Comparison of ENCODE assay signal across 14 cellular contexts in genomic region chr16:49452568-49452967, GRCh38.
A peak's percentile ranks its signal among the peaks of the same experiment; 100 is the strongest.
DNase-seq lines count a peak whose midpoint lies in the region; ATAC-seq and TF ChIP-seq lines count a peak whose summit lies in the region.
"Had no signal": no experiment of that assay in that cellular context is flagged by ENCODE, and none has a peak within 500 bp of the region (broad histone marks: within the 10 kb centered on the region; RNA-seq: fewer than 3 reads in every experiment).

No MANE protein-coding gene starts in this region.

- H3K4me1 ChIP-seq in iPS-20b (ENCODE audit: insufficient read depth, low read length) (peaks cover 6% of the 10 kb centered on the region; the same call in 1 of the 2 replicates), gastrocnemius medialis (no peaks in the 10 kb centered on the region)

- DNase-seq in activated naive CD4-positive, alpha-beta T cell treated with anti-CD3 and anti-CD28 coated beads, Interleukin-2, amount 50 U/mL, for 72 hours (ENCODE audit: low spot score in 2 of 2), result no peak
- DNase-seq in NCI-H146 treated with DMSO at 0.1 percent for 48 hours (lab: John Stamatoyannopoulos, UW; ENCODE audit: unreplicated experiment) (peak; percentile 36), gastrocnemius medialis (no peak), T-helper 17 cell (no peak), DMS153 treated with DMSO at 0.1 percent for 48 hours (lab: John Stamatoyannopoulos, UW; ENCODE audit: unreplicated experiment) (no peak)
- DNase-seq: activated CD8-positive, alpha-beta T cell treated with anti-CD3 and anti-CD28 coated beads for 36 hours; anterior cingulate cortex; kidney glomerular epithelial cell; OCI-M1 had no signal

- H3K36me3 Mint-ChIP-seq in activated naive CD4-positive, alpha-beta T cell treated with anti-CD3 and anti-CD28 coated beads, Interleukin-2, amount 50 U/mL, for 24 hours, result no peaks in the 10 kb centered on the region
- no peaks in the 10 kb centered on the region for H3K36me3 Mint-ChIP-seq in activated naive CD4-positive, alpha-beta T cell treated with anti-CD3 and anti-CD28 coated beads, Interleukin-2, amount 50 U/mL, for 72 hours
- H3K36me3 Mint-ChIP-seq in T-helper 17 cell (ENCODE audit: low read depth), result peaks cover 2% of the 10 kb centered on the region

- TF ChIP-seq POLR2A in gastrocnemius medialis (IDR thresholded peaks at IDR 0.05), result no peak

- H3K9ac ChIP-seq in iPS-20b (ENCODE audit: low read depth, low read length), result peak overlapping the region; percentile 47; the same call in 1 of the 2 replicates

- H3K27ac Mint-ChIP-seq in activated naive CD4-positive, alpha-beta T cell treated with anti-CD3 and anti-CD28 coated beads, Interleukin-2, amount 50 U/mL, for 24 hours, result peak overlapping the region; percentile 30
- no peak overlapping the region for H3K27ac Mint-ChIP-seq in activated naive CD4-positive, alpha-beta T cell treated with anti-CD3 and anti-CD28 coated beads, Interleukin-2, amount 50 U/mL, for 72 hours
- H3K27ac Mint-ChIP-seq in T-helper 17 cell, result no peak overlapping the region
- H3K27ac Mint-ChIP-seq: activated CD8-positive, alpha-beta T cell treated with anti-CD3 and anti-CD28 coated beads for 36 hours; activated T-helper 1 cell treated with anti-CD3 and anti-CD28 coated beads, Interleukin-12 subunit alpha, Interleukin-12 subunit beta, Interleukin-2, Interleukin-4 antibody, amounts not matched to agents 30 ng/mL and 10 ng/mL and 1 ng/mL, durations not matched to agents 14 hours and 24 hours and 36 hours had no signal

- H3K9me3 ChIP-seq in iPS-20b (ENCODE audit: insufficient read depth, low read depth, low read length) (no peaks in the 10 kb centered on the region), gastrocnemius medialis (no peaks in the 10 kb centered on the region), T-helper 17 cell (ENCODE audit: control insufficient read depth, low read length, poor library complexity, severe bottlenecking) (no peaks in the 10 kb centered on the region)

- in situ Hi-C loops in gastrocnemius medialis (cut with MboI; ENCODE audit: low sequenced_read_pairs in 4 of 4), result no loop called here

- H3K27ac ChIP-seq in iPS-20b (ENCODE audit: low read length), result no peak overlapping the region
- peak overlapping the region in 3 of 4 donors; percentile 2 to 38 (median 6) for H3K27ac ChIP-seq in gastrocnemius medialis

- H3K4me3 Mint-ChIP-seq in activated naive CD4-positive, alpha-beta T cell treated with anti-CD3 and anti-CD28 coated beads, Interleukin-2, amount 50 U/mL, for 24 hours, result no peak overlapping the region
- H3K4me3 Mint-ChIP-seq in T-helper 17 cell, result no peak overlapping the region
- H3K4me3 Mint-ChIP-seq: activated CD8-positive, alpha-beta T cell treated with anti-CD3 and anti-CD28 coated beads for 36 hours; activated T-helper 1 cell treated with anti-CD3 and anti-CD28 coated beads, Interleukin-12 subunit alpha, Interleukin-12 subunit beta, Interleukin-2, Interleukin-4 antibody, amounts not matched to agents 30 ng/mL and 10 ng/mL and 1 ng/mL, durations not matched to agents 14 hours and 24 hours and 36 hours had no signal

- no peaks in the 10 kb centered on the region for H3K27me3 Mint-ChIP-seq in activated naive CD4-positive, alpha-beta T cell treated with anti-CD3 and anti-CD28 coated beads, Interleukin-2, amount 50 U/mL, for 24 hours
- peaks cover 31% of the 10 kb centered on the region for H3K27me3 Mint-ChIP-seq in T-helper 17 cell
- H3K27me3 Mint-ChIP-seq: activated CD8-positive, alpha-beta T cell treated with anti-CD3 and anti-CD28 coated beads for 36 hours had no signal

- 0 out of 2 replicates have a peak, but pooled peaks cover 7% of the 10 kb centered on the region for H3K27me3 ChIP-seq in iPS-20b (ENCODE audit: insufficient read depth, low read length)
- H3K27me3 ChIP-seq in gastrocnemius medialis, result no peaks in the 10 kb centered on the region

- TF ChIP-seq CTCF in gastrocnemius medialis (IDR thresholded peaks at IDR 0.05 in 4 of 5, conservative IDR thresholded peaks at IDR 0.05 in 1 of 5), result no peak

- no peak overlapping the region for H3K4me3 ChIP-seq in iPS-20b (ENCODE audit: low read length)
- H3K4me3 ChIP-seq in gastrocnemius medialis, result peak overlapping the region in 2 of 4 donors; percentile 0 to 20

- no peak for ATAC-seq in activated naive CD4-positive, alpha-beta T cell treated with anti-CD3 and anti-CD28 coated beads, Interleukin-2, amount 50 U/mL, for 72 hours
- ATAC-seq in gastrocnemius medialis (no peak), GM18873 (IDR thresholded peaks at IDR 0.05; ENCODE audit: low FRiP score, unreplicated experiment) (no peak), T-helper 17 cell (no peak)
- ATAC-seq: activated CD8-positive, alpha-beta T cell treated with anti-CD3 and anti-CD28 coated beads for 36 hours; SK-N-SH treated with all-trans-retinoic acid at 6 μM for 48 hours had no signal

- peaks cover 11% of the 10 kb centered on the region for H3K4me1 Mint-ChIP-seq in activated naive CD4-positive, alpha-beta T cell treated with anti-CD3 and anti-CD28 coated beads, Interleukin-2, amount 50 U/mL, for 24 hours
- H3K4me1 Mint-ChIP-seq in T-helper 17 cell, result peaks cover 2% of the 10 kb centered on the region

- no peaks in the 10 kb centered on the region for H3K9me3 Mint-ChIP-seq in activated naive CD4-positive, alpha-beta T cell treated with anti-CD3 and anti-CD28 coated beads, Interleukin-2, amount 50 U/mL, for 24 hours
- no peaks in the 10 kb centered on the region for H3K9me3 Mint-ChIP-seq in activated naive CD4-positive, alpha-beta T cell treated with anti-CD3 and anti-CD28 coated beads, Interleukin-2, amount 50 U/mL, for 72 hours
- H3K9me3 Mint-ChIP-seq: activated CD8-positive, alpha-beta T cell treated with anti-CD3 and anti-CD28 coated beads for 36 hours; activated T-helper 1 cell treated with anti-CD3 and anti-CD28 coated beads, Interleukin-12 subunit alpha, Interleukin-12 subunit beta, Interleukin-2, Interleukin-4 antibody, amounts not matched to agents 30 ng/mL and 10 ng/mL and 1 ng/mL, durations not matched to agents 14 hours and 24 hours and 36 hours had no signal

- intact Hi-C loops in gastrocnemius medialis (cut with DNase I; ENCODE audit: low total_unique reads), result no loop called here

- no peaks in the 10 kb centered on the region for H3K36me3 ChIP-seq in iPS-20b (ENCODE audit: insufficient read depth, low read depth, low read length)
- H3K36me3 ChIP-seq in gastrocnemius medialis, result no peaks in the 10 kb centered on the region
